In the genomic region with DNA sequence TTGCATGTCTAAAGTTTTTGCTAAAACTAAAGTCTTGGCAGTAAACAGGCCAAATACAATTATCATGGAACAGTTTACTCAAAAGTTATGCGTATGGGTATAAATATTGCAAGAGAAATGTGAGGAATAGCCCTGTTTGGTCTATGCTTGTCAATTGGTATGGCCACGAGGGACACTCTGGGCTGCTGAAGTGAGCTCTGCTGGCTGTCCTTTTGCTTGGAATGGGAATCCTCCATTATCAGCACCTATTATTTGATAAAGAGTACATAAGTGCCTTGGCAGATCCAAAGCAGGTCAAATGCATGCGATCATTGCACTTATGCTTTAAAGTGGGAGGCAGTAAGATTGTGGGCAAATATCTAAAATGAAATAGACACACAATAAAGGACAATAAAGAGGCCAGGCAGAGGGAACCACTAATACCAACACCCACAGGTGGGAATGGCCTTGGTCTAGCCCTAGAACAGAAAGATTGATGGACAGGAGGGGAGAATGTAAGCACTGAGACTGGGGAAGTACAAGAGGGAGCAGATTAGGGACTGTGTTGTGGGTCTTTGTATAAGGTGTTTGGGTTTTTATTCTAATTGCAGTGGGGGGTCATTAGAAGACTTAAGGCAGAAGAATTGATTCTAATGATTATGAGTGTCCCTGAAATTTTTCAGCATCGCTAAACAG, we compare ENCODE assay signal across 22 cellular contexts.
"Had no signal": no experiment of that assay in that cellular context is flagged by ENCODE, and none has a peak within 500 bp of the region (broad histone marks: within the 10 kb centered on the region; RNA-seq: fewer than 3 reads in every experiment).

No MANE protein-coding gene starts in this region.

- H3K27me3 ChIP-seq: cardiac muscle cell, neural progenitor cell, sigmoid colon, stomach, suprapubic skin, tibial nerve had no signal

- H3K4me1 Mint-ChIP-seq: activated CD8-positive, alpha-beta memory T cell treated with anti-CD3 and anti-CD28 coated beads, Interleukin-2, amount 10 ng/mL, durations not matched to agents 7 days and 5 days; memory B cell; stimulated activated memory B cell treated with anti-CD40 and anti-IgM and Interleukin-4, amounts not matched to agents 10 μg/mL and 1 μg/mL and 100 μg/mL, for 72 hours had no signal

- H3K4me1 ChIP-seq: neural progenitor cell, sigmoid colon, tibial nerve had no signal

- ATAC-seq: activated CD8-positive, alpha-beta memory T cell treated with anti-CD3 and anti-CD28 coated beads, Interleukin-2, amount 10 ng/mL, durations not matched to agents 7 days and 5 days; activated CD8-positive, alpha-beta T cell treated with anti-CD3 and anti-CD28 coated beads for 36 hours; stimulated activated memory B cell treated with anti-CD40 and anti-IgM and Interleukin-4, amounts not matched to agents 10 μg/mL and 1 μg/mL and 100 μg/mL, for 72 hours had no signal

- H3K27ac ChIP-seq: cardiac muscle cell, neural progenitor cell, sigmoid colon, stomach, suprapubic skin, tibial nerve, WERI-Rb-1 had no signal

- H3K9me3 Mint-ChIP-seq: activated CD4-positive, alpha-beta T cell treated with anti-CD3 and anti-CD28 coated beads, Interleukin-2, amount 10 ng/mL, durations not matched to agents 7 days and 5 days; activated CD8-positive, alpha-beta T cell treated with anti-CD3 and anti-CD28 coated beads for 36 hours; activated naive CD4-positive, alpha-beta T cell treated with anti-CD3 and anti-CD28 coated beads, Interleukin-2, amount 10 ng/mL, durations not matched to agents 7 days and 5 days; dendritic cell treated with granulocyte-macrophage colony-stimulating factor and Interleukin-4, amounts not matched to agents 40 ng/mL and 50 ng/mL, for 4 days; memory B cell; neural progenitor cell; stimulated activated memory B cell treated with anti-CD40 and anti-IgM and Interleukin-4, amounts not matched to agents 10 μg/mL and 1 μg/mL and 100 μg/mL, for 72 hours had no signal

- H3K36me3 ChIP-seq: cardiac muscle cell, neural progenitor cell, sigmoid colon, suprapubic skin, tibial nerve, WERI-Rb-1 had no signal

- H3K4me3 ChIP-seq: cardiac muscle cell, neural progenitor cell, sigmoid colon, smooth muscle cell, stomach, suprapubic skin, tibial nerve had no signal

- H3K36me3 Mint-ChIP-seq: activated CD8-positive, alpha-beta memory T cell treated with anti-CD3 and anti-CD28 coated beads, Interleukin-2, amount 10 ng/mL, durations not matched to agents 7 days and 5 days; memory B cell; stimulated activated memory B cell treated with anti-CD40 and anti-IgM and Interleukin-4, amounts not matched to agents 10 μg/mL and 1 μg/mL and 100 μg/mL, for 72 hours had no signal

- H3K27ac Mint-ChIP-seq: activated CD4-positive, alpha-beta T cell treated with anti-CD3 and anti-CD28 coated beads, Interleukin-2, amount 10 ng/mL, durations not matched to agents 7 days and 5 days; activated CD8-positive, alpha-beta memory T cell treated with anti-CD3 and anti-CD28 coated beads, Interleukin-2, amount 10 ng/mL, durations not matched to agents 7 days and 5 days; activated CD8-positive, alpha-beta T cell treated with anti-CD3 and anti-CD28 coated beads for 36 hours; activated naive CD4-positive, alpha-beta T cell treated with anti-CD3 and anti-CD28 coated beads, Interleukin-2, amount 10 ng/mL, durations not matched to agents 7 days and 5 days; dendritic cell treated with granulocyte-macrophage colony-stimulating factor and Interleukin-4, amounts not matched to agents 40 ng/mL and 50 ng/mL, for 4 days; memory B cell; neural progenitor cell; stimulated activated memory B cell treated with anti-CD40 and anti-IgM and Interleukin-4, amounts not matched to agents 10 μg/mL and 1 μg/mL and 100 μg/mL, for 72 hours had no signal

- H3K9me3 ChIP-seq: sigmoid colon, stomach, suprapubic skin, tibial nerve had no signal

- DNase-seq: activated CD4-positive, alpha-beta T cell treated with anti-CD3 and anti-CD28 coated beads, Interleukin-2, amount 10 ng/mL, durations not matched to agents 7 days and 5 days; activated CD4-positive, CD25-positive, alpha-beta regulatory T cell treated with anti-CD3 and anti-CD28 coated beads, Interleukin-2, amount 50 U/mL, for 72 hours; activated CD8-positive, alpha-beta memory T cell treated with anti-CD3 and anti-CD28 coated beads, Interleukin-2, amount 10 ng/mL, durations not matched to agents 7 days and 5 days; activated CD8-positive, alpha-beta T cell treated with anti-CD3 and anti-CD28 coated beads for 36 hours; activated effector memory CD4-positive, alpha-beta T cell treated with anti-CD3 and anti-CD28 coated beads, Interleukin-2, amount 50 U/mL, for 16 hours; activated naive CD4-positive, alpha-beta T cell treated with anti-CD3 and anti-CD28 coated beads, Interleukin-2, amount 10 ng/mL, durations not matched to agents 7 days and 5 days; activated T-cell treated with anti-CD3 and anti-CD28 coated beads for 4 hours; effector CD4-positive, alpha-beta T cell; kidney glomerular epithelial cell; posterior cingulate gyrus; sigmoid colon; stimulated activated CD4-positive, alpha-beta T cell treated with anti-CD3 and anti-CD28 coated beads, Interleukin-15, amount 100 ng/mL, for 24 hours; stomach; WERI-Rb-1 had no signal

- H3K27me3 Mint-ChIP-seq: activated CD4-positive, alpha-beta T cell treated with anti-CD3 and anti-CD28 coated beads, Interleukin-2, amount 10 ng/mL, durations not matched to agents 7 days and 5 days; activated CD8-positive, alpha-beta memory T cell treated with anti-CD3 and anti-CD28 coated beads, Interleukin-2, amount 10 ng/mL, durations not matched to agents 7 days and 5 days; activated CD8-positive, alpha-beta T cell treated with anti-CD3 and anti-CD28 coated beads for 36 hours; activated naive CD4-positive, alpha-beta T cell treated with anti-CD3 and anti-CD28 coated beads, Interleukin-2, amount 10 ng/mL, durations not matched to agents 7 days and 5 days; dendritic cell treated with granulocyte-macrophage colony-stimulating factor and Interleukin-4, amounts not matched to agents 40 ng/mL and 50 ng/mL, for 4 days; memory B cell; stimulated activated memory B cell treated with anti-CD40 and anti-IgM and Interleukin-4, amounts not matched to agents 10 μg/mL and 1 μg/mL and 100 μg/mL, for 72 hours had no signal

- H3K4me3 Mint-ChIP-seq: activated CD4-positive, alpha-beta T cell treated with anti-CD3 and anti-CD28 coated beads, Interleukin-2, amount 10 ng/mL, durations not matched to agents 7 days and 5 days; activated CD8-positive, alpha-beta memory T cell treated with anti-CD3 and anti-CD28 coated beads, Interleukin-2, amount 10 ng/mL, durations not matched to agents 7 days and 5 days; activated CD8-positive, alpha-beta T cell treated with anti-CD3 and anti-CD28 coated beads for 36 hours; activated naive CD4-positive, alpha-beta T cell treated with anti-CD3 and anti-CD28 coated beads, Interleukin-2, amount 10 ng/mL, durations not matched to agents 7 days and 5 days; dendritic cell treated with granulocyte-macrophage colony-stimulating factor and Interleukin-4, amounts not matched to agents 40 ng/mL and 50 ng/mL, for 4 days; memory B cell; neural progenitor cell; stimulated activated memory B cell treated with anti-CD40 and anti-IgM and Interleukin-4, amounts not matched to agents 10 μg/mL and 1 μg/mL and 100 μg/mL, for 72 hours had no signal
